In genomic region chr11:83063073-83063754, GRCh38 we compare ENCODE assay signal across 8 cellular contexts. TPM values are rescaled to one million over a fixed set of nuclear protein-coding genes. Genes with fewer than 3 reads are reported as not detected.
DNase-seq lines count a peak whose midpoint lies in the region; ATAC-seq and TF ChIP-seq lines count a peak whose summit lies in the region.

No MANE protein-coding gene starts in this region.

- ATAC-seq in GM21367 (IDR thresholded peaks at IDR 0.05; ENCODE audit: unreplicated experiment): peak; percentile 52
- peak; percentile 57 for ATAC-seq in HG03521 (IDR thresholded peaks at IDR 0.05; ENCODE audit: unreplicated experiment)

- in situ Hi-C loops in astrocyte of the cerebellum (cut with HindIII; ENCODE audit: low sequenced_read_pairs): loop anchor here (5.0 kb wide), 1 partner anchor 99 kb away; no protein-coding TSS in a partner anchor

- H3K27me3 Mint-ChIP-seq in mesothelial cell of epicardium (ENCODE audit: low read depth): no peaks in the 10 kb centered on the region

- POLR2A ChIA-PET in GM10248 (lab: Yijun Ruan, JAX): interaction anchor here (0.6 to 1.0 kb wide), 4 partner anchors 8 to 241 kb away, joined by 3 to 4 read pairs (median 4); partner anchors contain the start of gene RAB30

- H3K4me3 Mint-ChIP-seq in mesothelial cell of epicardium: no peak overlapping the region

- DNase-seq in GM10248 (ENCODE audit: extremely low spot score) (peak; percentile 65), astrocyte of the cerebellum (ENCODE audit: low read depth) (peak; percentile 28), mesothelial cell of epicardium (ENCODE audit: low spot score in 2 of 2, unreplicated experiment in 2 of 2) (no peak), RKO (ENCODE audit: low spot score) (no peak), GM19240 (ENCODE audit: insufficient read length, low spot score) (no peak), globus pallidus (ENCODE audit: low spot score) (no peak)

- H3K9me3 Mint-ChIP-seq in mesothelial cell of epicardium: no peaks in the 10 kb centered on the region

- H3K4me1 Mint-ChIP-seq in mesothelial cell of epicardium: peaks cover 6% of the 10 kb centered on the region

- no peak for TF ChIP-seq CTCF in GM10248 (IDR thresholded peaks at IDR 0.05; ENCODE audit: control extremely low read depth, extremely low read depth, low read depth, missing control alignments)
- TF ChIP-seq CTCF in astrocyte of the cerebellum (IDR thresholded peaks at IDR 0.05; ENCODE audit: low read depth, low read length, missing control alignments): no peak
- no peak for TF ChIP-seq CTCF in mesothelial cell of epicardium (IDR thresholded peaks at IDR 0.05; ENCODE audit: unreplicated experiment)

- no peaks in the 10 kb centered on the region for H3K36me3 Mint-ChIP-seq in mesothelial cell of epicardium

- peak overlapping the region; percentile 5 for H3K27ac Mint-ChIP-seq in mesothelial cell of epicardium

- CTCF ChIA-PET in GM10248 (lab: Yijun Ruan, JAX): interaction anchor here (0.7 to 1.5 kb wide), 5 partner anchors 10 to 345 kb away, joined by 3 to 5 read pairs (median 3); no protein-coding TSS in a partner anchor

- H3K4me3 ChIP-seq in astrocyte of the cerebellum (ENCODE audit: low read depth, low read length): no peak overlapping the region

RNA-seq across cellular contexts. Expression of gene RAB30, which starts 8.5 kb away (rescaled TPM):
- 7.6 to 10.3 TPM (median 9.9 TPM) in 3 replicates for total RNA-seq in mesothelial cell of epicardium

Comparison
In these comparisons a context has a peak if more than half of its experiments do, and no peak if none do; other contexts are left out.
1. DNase-seq: peak in GM10248 (single experiment) and astrocyte of the cerebellum (single experiment); none in mesothelial cell of epicardium (0 of 2), RKO (single experiment), GM19240 (single experiment) and globus pallidus (single experiment).